ENCODE assay signal across 11 cellular contexts in the genomic region with DNA sequence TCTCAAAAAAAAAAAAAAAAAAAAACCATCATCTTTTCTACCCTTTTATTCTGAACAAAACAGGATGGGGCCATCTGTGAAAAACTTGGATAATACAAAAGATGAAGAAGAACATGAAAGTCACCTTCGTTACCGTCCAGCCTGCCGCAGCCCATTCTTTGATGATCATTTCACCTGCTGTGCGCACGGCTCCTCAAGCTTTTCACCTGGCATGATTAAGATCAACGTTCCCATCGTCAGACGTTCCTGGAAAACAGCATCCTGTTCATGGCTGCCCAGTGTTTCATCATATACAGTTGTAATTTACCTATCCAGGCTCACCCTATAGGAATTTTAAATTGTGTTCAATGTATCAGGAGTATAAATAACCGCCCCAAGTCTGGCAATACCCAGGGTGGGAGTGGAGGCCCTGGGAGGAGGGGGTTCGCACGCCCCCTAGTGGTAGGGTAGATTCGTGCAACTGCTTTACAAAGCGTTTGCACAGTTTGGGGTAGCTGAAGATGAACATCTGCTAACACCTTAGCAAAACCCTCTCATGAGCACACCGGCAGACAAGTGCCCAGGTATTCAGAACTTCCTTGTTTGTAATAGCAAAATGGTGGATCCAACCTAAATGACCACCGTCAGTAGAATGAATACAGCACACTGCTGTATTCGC. TPM values are rescaled to one million over a fixed set of nuclear protein-coding genes. Genes with fewer than 3 reads are reported as not detected.
DNase-seq lines count a peak whose midpoint lies in the region; ATAC-seq, FAIRE-seq and TF ChIP-seq lines count a peak whose summit lies in the region.
"Had no signal": no experiment of that assay in that cellular context is flagged by ENCODE, and none has a peak within 500 bp of the region (broad histone marks: within the 10 kb centered on the region; RNA-seq: fewer than 3 reads in every experiment).

No MANE protein-coding gene starts in this region.

- TF ChIP-seq CTCF in Loucy (conservative IDR thresholded peaks at IDR 0.05; ENCODE audit: low read length) (peak; percentile 71), endothelial cell of umbilical vein (IDR thresholded peaks at IDR 0.05; ENCODE audit: extremely low read depth in 1 of 2, insufficient read depth in 1 of 2, low read depth in 1 of 2, low read length in 2 of 2) (peak; percentile 33 to 46), retinal pigment epithelial cell (conservative IDR thresholded peaks at IDR 0.05; ENCODE audit: low read depth, low read length) (peak; percentile 54)

- no peaks in the 10 kb centered on the region for H4K20me1 ChIP-seq in Loucy (ENCODE audit: insufficient read depth, low read length, poor library complexity, severe bottlenecking)
- H4K20me1 ChIP-seq in endothelial cell of umbilical vein (replicated peaks; ENCODE audit: control insufficient read depth, extremely low read depth, insufficient read depth, low read length): no peaks in the 10 kb centered on the region

- H3K9ac ChIP-seq in Loucy (ENCODE audit: low read depth, low read length, poor library complexity, severe bottlenecking) (no peak overlapping the region), endothelial cell of umbilical vein (replicated peaks; ENCODE audit: extremely low read depth, insufficient read depth, low read length) (no peak overlapping the region)

- peak; percentile 38 for DNase-seq in activated CD4-positive, alpha-beta T cell treated with anti-CD3 and anti-CD28 coated beads for 36 hours
- DNase-seq in activated CD4-positive, alpha-beta T cell treated with anti-CD3 and anti-CD28 coated beads for 1 hour: no peak
- DNase-seq in endothelial cell of umbilical vein (ENCODE audit: low read depth, low spot score) (no peak), retinal pigment epithelial cell (ENCODE audit: low read depth) (no peak), GM19240 (ENCODE audit: insufficient read length, low spot score) (no peak), globus pallidus (ENCODE audit: low spot score) (no peak)
- DNase-seq: activated T-cell treated with anti-CD3 and anti-CD28 coated beads, Interleukin-2, amount 50 U/mL, for 1 hour had no signal

- dilution Hi-C loops in endothelial cell of umbilical vein (cut with MboI; ENCODE audit: extremely low pct_ligation_motif_present, low sequenced_read_pairs): no loop called here

- H3K4me3 Mint-ChIP-seq in activated CD4-positive, alpha-beta T cell treated with anti-CD3 and anti-CD28 coated beads for 36 hours: no peak overlapping the region
- H3K4me3 Mint-ChIP-seq: memory B cell; T-helper 2 cell treated with Interferon-gamma antibody and Interleukin-4, amounts not matched to agents 5 μg/mL and 100 μg/mL, for 36 hours had no signal

- CTCF ChIA-PET in activated CD4-positive, alpha-beta T cell treated with anti-CD3 and anti-CD28 coated beads for 36 hours (lab: Charles Lee): interaction anchor here (0.6 to 2.3 kb wide), 3 partner anchors 9 to 1199 kb away, joined by 3 to 9 read pairs (median 3); no protein-coding TSS in a partner anchor
- CTCF ChIA-PET in endothelial cell of umbilical vein (lab: Charles Lee): interaction anchor here (1.0 to 1.3 kb wide), 5 partner anchors 9 to 393 kb away, joined by 3 to 6 read pairs (median 4); no protein-coding TSS in a partner anchor

- intact Hi-C loops in activated CD4-positive, alpha-beta T cell treated with anti-CD3 and anti-CD28 coated beads for 36 hours (cut with DNase I, micrococcal nuclease): loop anchor here in 1 of 2 experiments (10.0 kb wide), 1 partner anchor 482 kb away; no protein-coding TSS in a partner anchor
- intact Hi-C loops in endothelial cell of umbilical vein (cut with micrococcal nuclease): no loop called here

- no peak overlapping the region for H3K27ac ChIP-seq in endothelial cell of umbilical vein (ENCODE audit: insufficient read depth, low read depth, low read length)

- H3K9me3 ChIP-seq in Loucy (ENCODE audit: insufficient read depth, low read depth, low read length): no peaks in the 10 kb centered on the region
- no peaks in the 10 kb centered on the region for H3K9me3 ChIP-seq in endothelial cell of umbilical vein (replicated peaks; ENCODE audit: control insufficient read depth, insufficient read depth, low read length)

- no peaks in the 10 kb centered on the region for H3K9me3 Mint-ChIP-seq in activated CD4-positive, alpha-beta T cell treated with anti-CD3 and anti-CD28 coated beads for 36 hours (ENCODE audit: low read depth)
- H3K9me3 Mint-ChIP-seq: memory B cell; T-helper 2 cell treated with Interferon-gamma antibody and Interleukin-4, amounts not matched to agents 5 μg/mL and 100 μg/mL, for 36 hours had no signal

- no peaks in the 10 kb centered on the region for H3K9me2 ChIP-seq in Loucy (replicated peaks; ENCODE audit: low read depth, low read length)

- H3K4me2 ChIP-seq in Loucy (ENCODE audit: low read depth, low read length, poor library complexity, severe bottlenecking) (no peak overlapping the region), endothelial cell of umbilical vein (ENCODE audit: insufficient read depth, low read length) (no peak overlapping the region)

- ATAC-seq in activated CD4-positive, alpha-beta T cell treated with anti-CD3 and anti-CD28 coated beads for 36 hours: no peak
- ATAC-seq in HG03025 (IDR thresholded peaks at IDR 0.05; ENCODE audit: low FRiP score, unreplicated experiment): no peak

- H3K79me2 ChIP-seq in Loucy (ENCODE audit: insufficient read depth, low read length) (no peaks in the 10 kb centered on the region), endothelial cell of umbilical vein (ENCODE audit: control insufficient read depth, insufficient read depth, low read length) (no peaks in the 10 kb centered on the region)

- BruUV-seq in endothelial cell of umbilical vein (replicated peaks; lab: Mats Ljungman, UMichigan): no TSS peak

- no peaks in the 10 kb centered on the region for H3K36me3 ChIP-seq in Loucy (ENCODE audit: insufficient read depth, low read length)
- no peaks in the 10 kb centered on the region for H3K36me3 ChIP-seq in endothelial cell of umbilical vein (ENCODE audit: control insufficient read depth in 2 of 2, extremely low read depth in 1 of 2, insufficient read depth in 2 of 2, low read length in 2 of 2)

- H3K4me3 ChIP-seq in Loucy (ENCODE audit: low read length, poor library complexity, severe bottlenecking) (no peak overlapping the region), endothelial cell of umbilical vein (replicated peaks in 1 of 3; ENCODE audit: insufficient read depth in 1 of 3, low read depth in 1 of 3, low read length in 3 of 3) (no peak overlapping the region), retinal pigment epithelial cell (ENCODE audit: low read length) (no peak overlapping the region)

- peaks cover 10% of the 10 kb centered on the region for H3K27me3 Mint-ChIP-seq in activated CD4-positive, alpha-beta T cell treated with anti-CD3 and anti-CD28 coated beads for 36 hours

- no peak for FAIRE-seq in endothelial cell of umbilical vein (lab: Jason Lieb, UNC)

- POLR2A ChIA-PET in activated CD4-positive, alpha-beta T cell treated with anti-CD3 and anti-CD28 coated beads for 36 hours (lab: Charles Lee): no interaction called here
- POLR2A ChIA-PET in endothelial cell of umbilical vein (lab: Charles Lee): no interaction called here

- H3K4me1 ChIP-seq in Loucy (ENCODE audit: insufficient read depth, low read length, poor library complexity, severe bottlenecking): no peaks in the 10 kb centered on the region
- no peaks in the 10 kb centered on the region for H3K4me1 ChIP-seq in endothelial cell of umbilical vein (ENCODE audit: control insufficient read depth, extremely low read depth, insufficient read depth, low read length)

- TF ChIP-seq POLR2A in endothelial cell of umbilical vein (IDR thresholded peaks at IDR 0.05; ENCODE audit: low read depth, low read length): no peak

- H3K27ac Mint-ChIP-seq in activated CD4-positive, alpha-beta T cell treated with anti-CD3 and anti-CD28 coated beads for 36 hours: no peak overlapping the region
- H3K27ac Mint-ChIP-seq: memory B cell; T-helper 2 cell treated with Interferon-gamma antibody and Interleukin-4, amounts not matched to agents 5 μg/mL and 100 μg/mL, for 36 hours had no signal

- no peaks in the 10 kb centered on the region for H3F3A ChIP-seq in Loucy (ENCODE audit: low read depth)

- H2AFZ ChIP-seq in Loucy (ENCODE audit: low read length) (no peak overlapping the region), endothelial cell of umbilical vein (ENCODE audit: low read depth, low read length) (no peak overlapping the region)

- H3K36me3 Mint-ChIP-seq in activated CD4-positive, alpha-beta T cell treated with anti-CD3 and anti-CD28 coated beads for 36 hours (ENCODE audit: low read depth): no peaks in the 10 kb centered on the region
- H3K36me3 Mint-ChIP-seq: memory B cell had no signal

- no peaks in the 10 kb centered on the region for H3K9me1 ChIP-seq in endothelial cell of umbilical vein (replicated peaks; ENCODE audit: control insufficient read depth, extremely low read depth, insufficient read depth, low read length)

- no peaks in the 10 kb centered on the region for H3K27me3 ChIP-seq in Loucy (ENCODE audit: insufficient read depth, low read length, poor library complexity, severe bottlenecking)
- H3K27me3 ChIP-seq in endothelial cell of umbilical vein (ENCODE audit: control insufficient read depth in 2 of 2, insufficient read depth in 2 of 2, low read length in 2 of 2): peaks cover 5 to 6% of the 10 kb centered on the region in 2 experiments

- no peaks in the 10 kb centered on the region for H3K4me1 Mint-ChIP-seq in activated CD4-positive, alpha-beta T cell treated with anti-CD3 and anti-CD28 coated beads for 36 hours
- H3K4me1 Mint-ChIP-seq: memory B cell had no signal

TF ChIP-seq in endothelial cell of umbilical vein, 7 proteins besides CTCF, POLR2A, EP300 and RAD21 (continues in another document):
- no peak for TF ChIP-seq JUN (IDR thresholded peaks at IDR 0.05; ENCODE audit: borderline replicate concordance, insufficient read depth, insufficient read length, low read depth)
- TF ChIP-seq FOS (IDR thresholded peaks at IDR 0.05; ENCODE audit: borderline replicate concordance, insufficient read depth, low read length): no peak
- TF ChIP-seq MYC (IDR thresholded peaks at IDR 0.05; ENCODE audit: low read depth, low read length): no peak
- no peak for TF ChIP-seq GATA2 (IDR thresholded peaks at IDR 0.05; ENCODE audit: insufficient read depth, insufficient read length, low read depth, low read length)

RNA-seq across cellular contexts. Expression of gene GLI2, which starts 49.0 kb away (rescaled TPM):
- total RNA-seq in activated CD4-positive, alpha-beta T cell treated with anti-CD3 and anti-CD28 coated beads for 36 hours: not detected
- 0.13 and 0.51 TPM in 2 replicates for total RNA-seq in endothelial cell of umbilical vein
- polyA plus RNA-seq in endothelial cell of umbilical vein: 0.02 TPM in 1 of 2 replicates, not detected in the other
- 0.01 TPM in 1 of 2 replicates, not detected in the other for polyA plus RNA-seq in endothelial cell of umbilical vein (2011; cell fraction: cytosol; rRNA removed)
- polyA plus RNA-seq in endothelial cell of umbilical vein (2011; cell fraction: nucleus; rRNA removed): 0.01 TPM in 1 of 2 replicates, not detected in the other
- not detected in 2 replicates for polyA plus RNA-seq in endothelial cell of umbilical vein (2012)
- not detected in 2 replicates for polyA minus RNA-seq in endothelial cell of umbilical vein
- polyA minus RNA-seq in endothelial cell of umbilical vein (2011; cell fraction: cytosol; rRNA and poly(A)+ RNA removed): 0.51 TPM
- polyA minus RNA-seq in endothelial cell of umbilical vein (2011; cell fraction: nucleus; rRNA and poly(A)+ RNA removed): not detected in 2 replicates
